ENCODE assay signal across 1 cellular context in the genomic region with DNA sequence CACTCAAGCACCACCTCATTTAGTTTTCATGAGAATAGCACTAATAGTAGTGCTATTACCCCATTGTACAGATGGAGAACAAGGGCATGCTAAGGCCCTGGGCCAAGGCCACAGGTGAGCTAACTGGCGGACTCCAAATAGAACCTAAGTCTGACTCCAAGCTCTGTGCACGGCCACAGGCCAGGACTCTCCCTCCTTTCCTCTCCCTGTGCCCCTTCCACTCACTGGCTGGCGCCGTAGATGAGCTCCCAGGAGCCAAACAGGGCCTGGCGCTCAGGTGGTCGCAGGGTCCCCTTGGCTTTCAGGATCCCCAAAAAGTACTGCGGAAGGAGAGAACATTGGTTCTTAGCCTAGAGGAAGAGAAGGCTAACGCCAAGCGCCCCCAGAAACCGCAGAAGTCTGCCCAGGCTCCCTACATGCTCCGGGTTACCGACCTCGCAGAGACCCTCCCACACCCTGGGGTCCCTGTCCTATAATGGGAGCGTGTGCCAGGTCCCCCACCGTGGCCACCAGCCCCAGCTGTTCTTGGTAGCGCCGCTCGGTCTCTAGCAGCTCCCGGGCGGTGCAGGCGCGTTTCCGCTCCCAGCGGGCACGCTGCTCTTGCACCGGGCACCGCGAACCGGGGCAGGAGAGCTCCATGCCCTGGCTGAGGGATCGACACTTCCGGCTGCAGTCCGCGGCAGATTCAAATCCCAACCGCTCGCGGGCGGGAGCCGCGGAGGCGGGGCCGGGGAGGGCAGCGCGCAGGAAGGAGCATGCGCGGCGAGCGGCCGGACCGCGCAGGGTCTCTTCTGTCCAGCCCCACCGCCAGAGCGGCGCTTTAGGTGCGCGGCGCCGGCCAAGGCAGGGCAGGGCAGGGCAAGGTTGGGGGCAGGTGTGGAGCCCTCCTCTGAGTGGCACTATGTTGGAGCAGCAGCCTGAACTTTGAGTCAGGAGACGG.
TF ChIP-seq lines count a peak whose summit lies in the region.

TSS of gene ARHGEF39 (minus strand) at position 665 of the 940 bp plus-strand sequence. CDS start at position 639, 26 bp downstream.

TF ChIP-seq in H1, 55 proteins besides CTCF, POLR2A, EP300 and RAD21:
- TF ChIP-seq SRF (IDR thresholded peaks at IDR 0.05; ENCODE audit: low read depth, low read length) = no peak
- TF ChIP-seq SP4 (IDR thresholded peaks at IDR 0.05; ENCODE audit: low read length) = peak; percentile 71; the same call in 1 of the 2 replicates
- peak; percentile 66; the same call in 1 of the 2 replicates for TF ChIP-seq TBP (IDR thresholded peaks at IDR 0.05; ENCODE audit: low read depth, low read length)
- TF ChIP-seq ASH2L (IDR thresholded peaks at IDR 0.05; ENCODE audit: low read length) = peak; percentile 64
- TF ChIP-seq GABPA (IDR thresholded peaks at IDR 0.05; ENCODE audit: borderline replicate concordance, insufficient read depth, low read length) = 0 out of 2 replicates have a peak, but pooled peaks have one; percentile 76
- peak; percentile 43 for TF ChIP-seq CTBP2 (IDR thresholded peaks at IDR 0.05; ENCODE audit: borderline replicate concordance, insufficient read depth, insufficient read length, low read length)
- peak in 1 of 2 experiments; percentile 86; a peak in 1 of 4 replicates for TF ChIP-seq HDAC2 (IDR thresholded peaks at IDR 0.05; ENCODE audit: borderline replicate concordance in 1 of 2, low read depth in 2 of 2, low read length in 2 of 2)
- TF ChIP-seq NRF1 (IDR thresholded peaks at IDR 0.05; ENCODE audit: low read depth, low read length) = peak; percentile 59
- no peak for TF ChIP-seq SP2 (IDR thresholded peaks at IDR 0.05; ENCODE audit: low read length)
- no peak for TF ChIP-seq RNF2 (IDR thresholded peaks at IDR 0.05; ENCODE audit: borderline replicate concordance, low read depth, low read length, missing control alignments, poor library complexity, severe bottlenecking)
- 0 out of 2 replicates have a peak, but pooled peaks have one; percentile 27 for TF ChIP-seq YY1 (IDR thresholded peaks at IDR 0.05; ENCODE audit: low read depth, low read length)
- peak; percentile 81 for TF ChIP-seq POLR2AphosphoS5 (IDR thresholded peaks at IDR 0.05; ENCODE audit: low read depth, low read length)
- TF ChIP-seq, protein P1, sequence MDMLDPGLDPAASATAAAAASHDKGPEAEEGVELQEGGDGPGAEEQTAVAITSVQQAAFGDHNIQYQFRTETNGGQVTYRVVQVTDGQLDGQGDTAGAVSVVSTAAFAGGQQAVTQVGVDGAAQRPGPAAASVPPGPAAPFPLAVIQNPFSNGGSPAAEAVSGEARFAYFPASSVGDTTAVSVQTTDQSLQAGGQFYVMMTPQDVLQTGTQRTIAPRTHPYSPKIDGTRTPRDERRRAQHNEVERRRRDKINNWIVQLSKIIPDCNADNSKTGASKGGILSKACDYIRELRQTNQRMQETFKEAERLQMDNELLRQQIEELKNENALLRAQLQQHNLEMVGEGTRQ (IDR thresholded peaks at IDR 0.05; ENCODE audit: low read length) = no peak
- no peak for TF ChIP-seq CEBPB (IDR thresholded peaks at IDR 0.05; ENCODE audit: low read depth, low read length)
- TF ChIP-seq TAF7 (optimal IDR thresholded peaks at IDR 0.05; ENCODE audit: borderline replicate concordance, low read depth, low read length) = peak; percentile 27
- TF ChIP-seq KDM5A (IDR thresholded peaks at IDR 0.05; ENCODE audit: low read length) = no peak
- peak; percentile 63 to 86; a peak in 2 of 4 replicates for TF ChIP-seq SIN3A (conservative IDR thresholded peaks at IDR 0.05 in 1 of 2, IDR thresholded peaks at IDR 0.05 in 1 of 2; ENCODE audit: low read depth in 1 of 2, low read length in 2 of 2)
- TF ChIP-seq CHD1 (IDR thresholded peaks at IDR 0.05; ENCODE audit: low read depth, low read length) = no peak
- no peak for TF ChIP-seq EZH2 (IDR thresholded peaks at IDR 0.05; ENCODE audit: low read depth, low read length, severe bottlenecking)
- TF ChIP-seq KDM1A (IDR thresholded peaks at IDR 0.05; ENCODE audit: borderline replicate concordance, low read length) = no peak
- TF ChIP-seq CBX8 (IDR thresholded peaks at IDR 0.05; ENCODE audit: borderline replicate concordance, low read depth, low read length) = no peak
- peak; percentile 61; the same call in 1 of the 2 replicates for TF ChIP-seq RBBP5 (IDR thresholded peaks at IDR 0.05; ENCODE audit: borderline replicate concordance, low read depth, low read length)
- no peak for TF ChIP-seq EGR1 (IDR thresholded peaks at IDR 0.05; ENCODE audit: borderline replicate concordance, low read depth, low read length)
- TF ChIP-seq, protein P2, sequence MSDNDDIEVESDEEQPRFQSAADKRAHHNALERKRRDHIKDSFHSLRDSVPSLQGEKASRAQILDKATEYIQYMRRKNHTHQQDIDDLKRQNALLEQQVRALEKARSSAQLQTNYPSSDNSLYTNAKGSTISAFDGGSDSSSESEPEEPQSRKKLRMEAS (IDR thresholded peaks at IDR 0.05) = peak; percentile 72
- peak; percentile 52; the same call in 1 of the 2 replicates for TF ChIP-seq TAF1 (IDR thresholded peaks at IDR 0.05; ENCODE audit: low read depth, low read length)
- TF ChIP-seq SIX5 (IDR thresholded peaks at IDR 0.05; ENCODE audit: low read depth, low read length) = no peak
- TF ChIP-seq BCL11A (IDR thresholded peaks at IDR 0.05; ENCODE audit: low read depth in 2 of 2, low read length in 2 of 2) = no peak
- TF ChIP-seq PHF8 (conservative IDR thresholded peaks at IDR 0.05; ENCODE audit: low read depth, low read length) = peak; percentile 71
- 0 out of 2 replicates have a peak, but pooled peaks have one; percentile 4 for TF ChIP-seq TEAD4 (IDR thresholded peaks at IDR 0.05; ENCODE audit: low read depth, low read length)
- no peak for TF ChIP-seq SP1 (IDR thresholded peaks at IDR 0.05; ENCODE audit: low read depth, low read length)
